Comparison of ENCODE assay signal across 19 cellular contexts in the genomic region with DNA sequence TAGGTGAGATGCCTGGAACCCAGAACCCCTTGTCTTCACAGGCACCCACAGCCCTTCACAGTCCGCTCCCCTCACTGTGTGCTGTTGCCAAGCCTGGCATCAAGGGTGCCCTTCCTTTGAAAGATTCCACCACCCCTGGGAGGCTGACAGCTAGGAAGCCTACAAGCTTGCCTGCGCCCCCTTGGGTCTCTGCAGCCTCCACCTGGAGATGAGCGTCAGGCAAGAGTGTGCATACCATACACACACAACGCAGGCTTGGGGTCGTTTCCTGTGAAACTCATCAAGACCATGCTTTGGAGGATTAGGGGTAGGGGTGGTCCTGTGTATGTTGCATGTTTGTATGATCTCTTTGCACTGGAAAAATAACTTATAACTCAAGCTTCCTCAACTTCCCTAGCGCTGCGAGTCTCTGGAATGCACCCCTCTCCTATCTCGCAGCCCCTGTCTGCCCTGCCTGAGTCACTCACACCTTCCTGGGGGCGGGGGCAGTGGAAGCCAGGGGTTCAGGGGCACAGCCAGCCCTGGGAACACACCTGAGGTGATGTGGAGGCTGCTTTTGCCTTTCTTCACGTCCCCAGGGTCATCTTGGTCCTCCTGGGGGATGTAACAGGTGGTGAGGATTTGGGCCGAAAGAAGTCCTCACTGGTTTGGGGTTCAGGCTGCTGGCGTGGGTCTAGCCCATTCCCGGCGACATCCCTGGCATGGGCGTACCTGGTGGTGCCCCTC.
A peak's percentile ranks its signal among the peaks of the same experiment; 100 is the strongest.
DNase-seq lines count a peak whose midpoint lies in the region; ATAC-seq, FAIRE-seq and TF ChIP-seq lines count a peak whose summit lies in the region.
"Had no signal": no experiment of that assay in that cellular context is flagged by ENCODE, and none has a peak within 500 bp of the region (broad histone marks: within the 10 kb centered on the region; RNA-seq: fewer than 3 reads in every experiment).

No MANE protein-coding gene starts in this region.

- FAIRE-seq in pancreas (lab: Jason Lieb, UNC), result no peak
- FAIRE-seq: GM12892, GM18507, HTR-8/SVneo had no signal

- no peak overlapping the region for H3K4me3 ChIP-seq in endodermal cell (ENCODE audit: low read length)
- H3K4me3 ChIP-seq in pancreas, result no peak overlapping the region
- H3K4me3 ChIP-seq: BLaER1 had no signal

- H3K27ac ChIP-seq in endodermal cell (ENCODE audit: low read depth, low read length) (no peak overlapping the region), pancreas (no peak overlapping the region)
- H3K27ac ChIP-seq: BLaER1 had no signal

- intact Hi-C loops in posterior vena cava (cut with DNase I), result loop anchor here (5.0 to 10.0 kb wide), 3 partner anchors 141 to 564 kb away; a partner anchor contains a TSS
- intact Hi-C loops in pancreas (cut with DNase I), result loop anchor here in 1 of 3 donors (10.0 kb wide), 1 partner anchor 531 kb away; no protein-coding TSS in a partner anchor

- H3K4me1 ChIP-seq in endodermal cell (ENCODE audit: control insufficient read depth, insufficient read depth, low read length) (peaks cover 18% of the 10 kb centered on the region), pancreas (peaks cover 26 to 31% (median 26%) of the 10 kb centered on the region in 3 donors)

- TF ChIP-seq CTCF in endodermal cell (conservative IDR thresholded peaks at IDR 0.05), result no peak
- TF ChIP-seq CTCF in pancreas (IDR thresholded peaks at IDR 0.05), result no peak

- no peaks in the 10 kb centered on the region for H3K9me3 Mint-ChIP-seq in activated naive CD8-positive, alpha-beta T cell (ENCODE audit: low read depth)
- H3K9me3 Mint-ChIP-seq in activated naive CD8-positive, alpha-beta T cell treated with anti-CD3 and anti-CD28 coated beads, Interleukin-2, amount 50 U/mL, for 24 hours, result no peaks in the 10 kb centered on the region
- H3K9me3 Mint-ChIP-seq in endodermal cell, result no peaks in the 10 kb centered on the region
- H3K9me3 Mint-ChIP-seq: CD14-positive monocyte had no signal

- no peak for DNase-seq in activated naive CD8-positive, alpha-beta T cell treated with anti-CD3 and anti-CD28 coated beads, Interleukin-2, amount 50 U/mL, for 24 hours
- DNase-seq in endodermal cell (peak; percentile 30), posterior vena cava (ENCODE audit: low spot score) (peak; percentile 37), NCI-H345 treated with DMSO at 0.1 percent for 48 hours (lab: John Stamatoyannopoulos, UW; ENCODE audit: unreplicated experiment) (no peak), pancreas (no peak), NK-92 (lab: John Stamatoyannopoulos, UW; ENCODE audit: unreplicated experiment) (no peak)
- DNase-seq: 8988T; CD4-positive, alpha-beta memory T cell; DMS153; DMS79; GDM1; GOT3 had no signal

- H3K36me3 Mint-ChIP-seq in activated naive CD8-positive, alpha-beta T cell, result no peaks in the 10 kb centered on the region
- peaks cover 18% of the 10 kb centered on the region for H3K36me3 Mint-ChIP-seq in activated naive CD8-positive, alpha-beta T cell treated with anti-CD3 and anti-CD28 coated beads, Interleukin-2, amount 50 U/mL, for 24 hours (ENCODE audit: low read depth)
- peaks cover 44% of the 10 kb centered on the region for H3K36me3 Mint-ChIP-seq in endodermal cell (ENCODE audit: low read depth)

- H3K27me3 ChIP-seq in endodermal cell (ENCODE audit: control insufficient read depth, insufficient read depth, low read length, poor library complexity, severe bottlenecking) (no peaks in the 10 kb centered on the region), pancreas (no peaks in the 10 kb centered on the region)
- H3K27me3 ChIP-seq: BLaER1 had no signal

- H3K4me3 Mint-ChIP-seq in activated naive CD8-positive, alpha-beta T cell, result no peak overlapping the region
- H3K4me3 Mint-ChIP-seq in activated naive CD8-positive, alpha-beta T cell treated with anti-CD3 and anti-CD28 coated beads, Interleukin-2, amount 50 U/mL, for 24 hours, result no peak overlapping the region
- H3K4me3 Mint-ChIP-seq in endodermal cell, result no peak overlapping the region
- H3K4me3 Mint-ChIP-seq: CD14-positive monocyte; CD4-positive, alpha-beta memory T cell had no signal

- 95 to 98% methylated on average over 6 to 15 of the region's 15 CpGs for whole genome bisulfite sequencing in endodermal cell (ENCODE audit: insufficient coverage in 1 of 2, insufficient read length in 1 of 2), 2 experiments
- WGBS in pancreas, 2 donors, result 93 to 94% methylated on average over 15 of the region's 15 CpGs

- H3K9ac ChIP-seq in endodermal cell (ENCODE audit: extremely low read depth, low read length, poor library complexity, severe bottlenecking), result no peak overlapping the region
- H3K9ac ChIP-seq: BLaER1 had no signal

- H3K36me3 ChIP-seq in endodermal cell (ENCODE audit: control insufficient read depth, insufficient read depth, low read length), result peaks cover 71% of the 10 kb centered on the region
- peaks cover 0 to 34% (median 17%) of the 10 kb centered on the region in 3 donors for H3K36me3 ChIP-seq in pancreas

- H3K27me3 Mint-ChIP-seq in activated naive CD8-positive, alpha-beta T cell, result no peaks in the 10 kb centered on the region
- no peaks in the 10 kb centered on the region for H3K27me3 Mint-ChIP-seq in activated naive CD8-positive, alpha-beta T cell treated with anti-CD3 and anti-CD28 coated beads, Interleukin-2, amount 50 U/mL, for 24 hours
- H3K27me3 Mint-ChIP-seq in endodermal cell (ENCODE audit: insufficient read depth), result no peaks in the 10 kb centered on the region
- H3K27me3 Mint-ChIP-seq: CD4-positive, alpha-beta memory T cell had no signal

- H3K9me3 ChIP-seq in endodermal cell (ENCODE audit: control insufficient read depth, low read length) (no peaks in the 10 kb centered on the region), pancreas (no peaks in the 10 kb centered on the region)
- H3K9me3 ChIP-seq: BLaER1 had no signal

- H3K4me1 Mint-ChIP-seq in activated naive CD8-positive, alpha-beta T cell (ENCODE audit: low read depth), result peaks cover 11% of the 10 kb centered on the region
- H3K4me1 Mint-ChIP-seq in activated naive CD8-positive, alpha-beta T cell treated with anti-CD3 and anti-CD28 coated beads, Interleukin-2, amount 50 U/mL, for 24 hours, result peaks cover 17% of the 10 kb centered on the region
- H3K4me1 Mint-ChIP-seq in endodermal cell, result peaks cover 27% of the 10 kb centered on the region

- ATAC-seq in activated naive CD8-positive, alpha-beta T cell treated with anti-CD3 and anti-CD28 coated beads, Interleukin-2, amount 50 U/mL, for 24 hours, result no peak
- ATAC-seq in pancreas, result no peak
- ATAC-seq: HCT116 had no signal

- H3K27ac Mint-ChIP-seq in activated naive CD8-positive, alpha-beta T cell, result peak overlapping the region; percentile 28
- no peak overlapping the region for H3K27ac Mint-ChIP-seq in activated naive CD8-positive, alpha-beta T cell treated with anti-CD3 and anti-CD28 coated beads, Interleukin-2, amount 50 U/mL, for 24 hours
- H3K27ac Mint-ChIP-seq in endodermal cell, result no peak overlapping the region
- H3K27ac Mint-ChIP-seq: CD4-positive, alpha-beta memory T cell had no signal

Comparison
In these comparisons a context has a peak if more than half of its experiments do, and no peak if none do; other contexts are left out.
1. DNase-seq: peak in endodermal cell (single experiment) and posterior vena cava (single experiment); none in activated naive CD8-positive, alpha-beta T cell treated with anti-CD3 and anti-CD28 coated beads, Interleukin-2, amount 50 U/mL, for 24 hours (single experiment), NCI-H345 treated with DMSO at 0.1 percent for 48 hours (single experiment), pancreas (0 of 6) and NK-92 (single experiment).